In the genomic region with DNA sequence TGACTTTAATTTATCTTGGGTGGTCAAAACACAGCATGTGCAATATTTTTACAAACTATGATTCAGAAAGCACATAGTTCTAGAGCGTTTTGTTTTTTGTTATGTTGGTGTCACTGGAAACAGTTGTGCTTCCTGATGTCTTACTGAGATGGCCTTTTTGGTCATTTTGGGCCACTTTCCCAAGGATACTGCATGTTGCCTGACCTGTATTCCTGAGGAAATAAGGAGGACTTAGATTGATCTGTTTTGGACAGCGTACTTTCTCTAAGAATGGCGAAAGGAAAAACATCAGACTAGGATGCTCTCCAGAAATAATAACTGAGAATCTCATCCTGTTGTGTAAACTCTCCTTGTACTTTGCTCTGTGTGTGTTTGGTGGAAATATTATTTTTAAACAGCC, we compare ENCODE assay signal across 2 cellular contexts.
TF ChIP-seq lines count a peak whose summit lies in the region.

No MANE protein-coding gene starts in this region.

TF ChIP-seq in liver, 16 proteins besides CTCF, POLR2A, EP300 and RAD21 (continued from another document):
- TF ChIP-seq, protein P1, sequence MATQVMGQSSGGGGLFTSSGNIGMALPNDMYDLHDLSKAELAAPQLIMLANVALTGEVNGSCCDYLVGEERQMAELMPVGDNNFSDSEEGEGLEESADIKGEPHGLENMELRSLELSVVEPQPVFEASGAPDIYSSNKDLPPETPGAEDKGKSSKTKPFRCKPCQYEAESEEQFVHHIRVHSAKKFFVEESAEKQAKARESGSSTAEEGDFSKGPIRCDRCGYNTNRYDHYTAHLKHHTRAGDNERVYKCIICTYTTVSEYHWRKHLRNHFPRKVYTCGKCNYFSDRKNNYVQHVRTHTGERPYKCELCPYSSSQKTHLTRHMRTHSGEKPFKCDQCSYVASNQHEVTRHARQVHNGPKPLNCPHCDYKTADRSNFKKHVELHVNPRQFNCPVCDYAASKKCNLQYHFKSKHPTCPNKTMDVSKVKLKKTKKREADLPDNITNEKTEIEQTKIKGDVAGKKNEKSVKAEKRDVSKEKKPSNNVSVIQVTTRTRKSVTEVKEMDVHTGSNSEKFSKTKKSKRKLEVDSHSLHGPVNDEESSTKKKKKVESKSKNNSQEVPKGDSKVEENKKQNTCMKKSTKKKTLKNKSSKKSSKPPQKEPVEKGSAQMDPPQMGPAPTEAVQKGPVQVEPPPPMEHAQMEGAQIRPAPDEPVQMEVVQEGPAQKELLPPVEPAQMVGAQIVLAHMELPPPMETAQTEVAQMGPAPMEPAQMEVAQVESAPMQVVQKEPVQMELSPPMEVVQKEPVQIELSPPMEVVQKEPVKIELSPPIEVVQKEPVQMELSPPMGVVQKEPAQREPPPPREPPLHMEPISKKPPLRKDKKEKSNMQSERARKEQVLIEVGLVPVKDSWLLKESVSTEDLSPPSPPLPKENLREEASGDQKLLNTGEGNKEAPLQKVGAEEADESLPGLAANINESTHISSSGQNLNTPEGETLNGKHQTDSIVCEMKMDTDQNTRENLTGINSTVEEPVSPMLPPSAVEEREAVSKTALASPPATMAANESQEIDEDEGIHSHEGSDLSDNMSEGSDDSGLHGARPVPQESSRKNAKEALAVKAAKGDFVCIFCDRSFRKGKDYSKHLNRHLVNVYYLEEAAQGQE (IDR thresholded peaks at IDR 0.05): no peak
- peak; percentile 87 for TF ChIP-seq NR2F2 (IDR thresholded peaks at IDR 0.05)
- TF ChIP-seq TAF1 (conservative IDR thresholded peaks at IDR 0.05): no peak
- TF ChIP-seq ATF3 (IDR thresholded peaks at IDR 0.05): no peak

TF ChIP-seq in HepG2, 621 proteins besides CTCF, POLR2A, EP300 and RAD21:
- TF ChIP-seq, protein P2, sequence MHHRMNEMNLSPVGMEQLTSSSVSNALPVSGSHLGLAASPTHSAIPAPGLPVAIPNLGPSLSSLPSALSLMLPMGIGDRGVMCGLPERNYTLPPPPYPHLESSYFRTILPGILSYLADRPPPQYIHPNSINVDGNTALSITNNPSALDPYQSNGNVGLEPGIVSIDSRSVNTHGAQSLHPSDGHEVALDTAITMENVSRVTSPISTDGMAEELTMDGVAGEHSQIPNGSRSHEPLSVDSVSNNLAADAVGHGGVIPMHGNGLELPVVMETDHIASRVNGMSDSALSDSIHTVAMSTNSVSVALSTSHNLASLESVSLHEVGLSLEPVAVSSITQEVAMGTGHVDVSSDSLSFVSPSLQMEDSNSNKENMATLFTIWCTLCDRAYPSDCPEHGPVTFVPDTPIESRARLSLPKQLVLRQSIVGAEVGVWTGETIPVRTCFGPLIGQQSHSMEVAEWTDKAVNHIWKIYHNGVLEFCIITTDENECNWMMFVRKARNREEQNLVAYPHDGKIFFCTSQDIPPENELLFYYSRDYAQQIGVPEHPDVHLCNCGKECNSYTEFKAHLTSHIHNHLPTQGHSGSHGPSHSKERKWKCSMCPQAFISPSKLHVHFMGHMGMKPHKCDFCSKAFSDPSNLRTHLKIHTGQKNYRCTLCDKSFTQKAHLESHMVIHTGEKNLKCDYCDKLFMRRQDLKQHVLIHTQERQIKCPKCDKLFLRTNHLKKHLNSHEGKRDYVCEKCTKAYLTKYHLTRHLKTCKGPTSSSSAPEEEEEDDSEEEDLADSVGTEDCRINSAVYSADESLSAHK (CRISPR knock-in tag; IDR thresholded peaks at IDR 0.05; ENCODE audit: borderline replicate concordance): no peak
- TF ChIP-seq, protein P3, sequence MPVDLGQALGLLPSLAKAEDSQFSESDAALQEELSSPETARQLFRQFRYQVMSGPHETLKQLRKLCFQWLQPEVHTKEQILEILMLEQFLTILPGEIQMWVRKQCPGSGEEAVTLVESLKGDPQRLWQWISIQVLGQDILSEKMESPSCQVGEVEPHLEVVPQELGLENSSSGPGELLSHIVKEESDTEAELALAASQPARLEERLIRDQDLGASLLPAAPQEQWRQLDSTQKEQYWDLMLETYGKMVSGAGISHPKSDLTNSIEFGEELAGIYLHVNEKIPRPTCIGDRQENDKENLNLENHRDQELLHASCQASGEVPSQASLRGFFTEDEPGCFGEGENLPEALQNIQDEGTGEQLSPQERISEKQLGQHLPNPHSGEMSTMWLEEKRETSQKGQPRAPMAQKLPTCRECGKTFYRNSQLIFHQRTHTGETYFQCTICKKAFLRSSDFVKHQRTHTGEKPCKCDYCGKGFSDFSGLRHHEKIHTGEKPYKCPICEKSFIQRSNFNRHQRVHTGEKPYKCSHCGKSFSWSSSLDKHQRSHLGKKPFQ (CRISPR knock-in tag; IDR thresholded peaks at IDR 0.05; ENCODE audit: insufficient replicate concordance): no peak
- no peak for TF ChIP-seq SP4 (CRISPR knock-in tag; IDR thresholded peaks at IDR 0.05)
- no peak for TF ChIP-seq TP53 (CRISPR knock-in tag; conservative IDR thresholded peaks at IDR 0.05)
- TF ChIP-seq BRCA1 (CRISPR knock-in tag; IDR thresholded peaks at IDR 0.05): no peak
- no peak for TF ChIP-seq PBX2 (CRISPR knock-in tag; IDR thresholded peaks at IDR 0.05)
- no peak for TF ChIP-seq ZBTB4 (CRISPR knock-in tag; IDR thresholded peaks at IDR 0.05; ENCODE audit: borderline replicate concordance)
- TF ChIP-seq ZNF468 (CRISPR knock-in tag; IDR thresholded peaks at IDR 0.05): no peak
- TF ChIP-seq ZNF138 (CRISPR knock-in tag; IDR thresholded peaks at IDR 0.05; ENCODE audit: low read depth): no peak
- TF ChIP-seq HCFC1 (IDR thresholded peaks at IDR 0.05; ENCODE audit: low read depth, low read length): no peak
- no peak for TF ChIP-seq ATF1 (CRISPR knock-in tag; IDR thresholded peaks at IDR 0.05)
- no peak for TF ChIP-seq ZNF225 (CRISPR knock-in tag; IDR thresholded peaks at IDR 0.05)
- no peak for TF ChIP-seq TAF15 (IDR thresholded peaks at IDR 0.05; ENCODE audit: low read depth, low read length, poor library complexity, severe bottlenecking)
- TF ChIP-seq MAF1 (CRISPR knock-in tag; IDR thresholded peaks at IDR 0.05; ENCODE audit: borderline replicate concordance): no peak
- TF ChIP-seq, protein P4, sequence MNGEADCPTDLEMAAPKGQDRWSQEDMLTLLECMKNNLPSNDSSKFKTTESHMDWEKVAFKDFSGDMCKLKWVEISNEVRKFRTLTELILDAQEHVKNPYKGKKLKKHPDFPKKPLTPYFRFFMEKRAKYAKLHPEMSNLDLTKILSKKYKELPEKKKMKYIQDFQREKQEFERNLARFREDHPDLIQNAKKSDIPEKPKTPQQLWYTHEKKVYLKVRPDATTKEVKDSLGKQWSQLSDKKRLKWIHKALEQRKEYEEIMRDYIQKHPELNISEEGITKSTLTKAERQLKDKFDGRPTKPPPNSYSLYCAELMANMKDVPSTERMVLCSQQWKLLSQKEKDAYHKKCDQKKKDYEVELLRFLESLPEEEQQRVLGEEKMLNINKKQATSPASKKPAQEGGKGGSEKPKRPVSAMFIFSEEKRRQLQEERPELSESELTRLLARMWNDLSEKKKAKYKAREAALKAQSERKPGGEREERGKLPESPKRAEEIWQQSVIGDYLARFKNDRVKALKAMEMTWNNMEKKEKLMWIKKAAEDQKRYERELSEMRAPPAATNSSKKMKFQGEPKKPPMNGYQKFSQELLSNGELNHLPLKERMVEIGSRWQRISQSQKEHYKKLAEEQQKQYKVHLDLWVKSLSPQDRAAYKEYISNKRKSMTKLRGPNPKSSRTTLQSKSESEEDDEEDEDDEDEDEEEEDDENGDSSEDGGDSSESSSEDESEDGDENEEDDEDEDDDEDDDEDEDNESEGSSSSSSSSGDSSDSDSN (CRISPR knock-in tag; IDR thresholded peaks at IDR 0.05): no peak
- TF ChIP-seq HNF4G (IDR thresholded peaks at IDR 0.05; ENCODE audit: borderline replicate concordance, low read depth, low read length): no peak
- TF ChIP-seq HNF4G (CRISPR knock-in tag; IDR thresholded peaks at IDR 0.05; ENCODE audit: borderline replicate concordance, low read depth): no peak
- TF ChIP-seq, protein P5, sequence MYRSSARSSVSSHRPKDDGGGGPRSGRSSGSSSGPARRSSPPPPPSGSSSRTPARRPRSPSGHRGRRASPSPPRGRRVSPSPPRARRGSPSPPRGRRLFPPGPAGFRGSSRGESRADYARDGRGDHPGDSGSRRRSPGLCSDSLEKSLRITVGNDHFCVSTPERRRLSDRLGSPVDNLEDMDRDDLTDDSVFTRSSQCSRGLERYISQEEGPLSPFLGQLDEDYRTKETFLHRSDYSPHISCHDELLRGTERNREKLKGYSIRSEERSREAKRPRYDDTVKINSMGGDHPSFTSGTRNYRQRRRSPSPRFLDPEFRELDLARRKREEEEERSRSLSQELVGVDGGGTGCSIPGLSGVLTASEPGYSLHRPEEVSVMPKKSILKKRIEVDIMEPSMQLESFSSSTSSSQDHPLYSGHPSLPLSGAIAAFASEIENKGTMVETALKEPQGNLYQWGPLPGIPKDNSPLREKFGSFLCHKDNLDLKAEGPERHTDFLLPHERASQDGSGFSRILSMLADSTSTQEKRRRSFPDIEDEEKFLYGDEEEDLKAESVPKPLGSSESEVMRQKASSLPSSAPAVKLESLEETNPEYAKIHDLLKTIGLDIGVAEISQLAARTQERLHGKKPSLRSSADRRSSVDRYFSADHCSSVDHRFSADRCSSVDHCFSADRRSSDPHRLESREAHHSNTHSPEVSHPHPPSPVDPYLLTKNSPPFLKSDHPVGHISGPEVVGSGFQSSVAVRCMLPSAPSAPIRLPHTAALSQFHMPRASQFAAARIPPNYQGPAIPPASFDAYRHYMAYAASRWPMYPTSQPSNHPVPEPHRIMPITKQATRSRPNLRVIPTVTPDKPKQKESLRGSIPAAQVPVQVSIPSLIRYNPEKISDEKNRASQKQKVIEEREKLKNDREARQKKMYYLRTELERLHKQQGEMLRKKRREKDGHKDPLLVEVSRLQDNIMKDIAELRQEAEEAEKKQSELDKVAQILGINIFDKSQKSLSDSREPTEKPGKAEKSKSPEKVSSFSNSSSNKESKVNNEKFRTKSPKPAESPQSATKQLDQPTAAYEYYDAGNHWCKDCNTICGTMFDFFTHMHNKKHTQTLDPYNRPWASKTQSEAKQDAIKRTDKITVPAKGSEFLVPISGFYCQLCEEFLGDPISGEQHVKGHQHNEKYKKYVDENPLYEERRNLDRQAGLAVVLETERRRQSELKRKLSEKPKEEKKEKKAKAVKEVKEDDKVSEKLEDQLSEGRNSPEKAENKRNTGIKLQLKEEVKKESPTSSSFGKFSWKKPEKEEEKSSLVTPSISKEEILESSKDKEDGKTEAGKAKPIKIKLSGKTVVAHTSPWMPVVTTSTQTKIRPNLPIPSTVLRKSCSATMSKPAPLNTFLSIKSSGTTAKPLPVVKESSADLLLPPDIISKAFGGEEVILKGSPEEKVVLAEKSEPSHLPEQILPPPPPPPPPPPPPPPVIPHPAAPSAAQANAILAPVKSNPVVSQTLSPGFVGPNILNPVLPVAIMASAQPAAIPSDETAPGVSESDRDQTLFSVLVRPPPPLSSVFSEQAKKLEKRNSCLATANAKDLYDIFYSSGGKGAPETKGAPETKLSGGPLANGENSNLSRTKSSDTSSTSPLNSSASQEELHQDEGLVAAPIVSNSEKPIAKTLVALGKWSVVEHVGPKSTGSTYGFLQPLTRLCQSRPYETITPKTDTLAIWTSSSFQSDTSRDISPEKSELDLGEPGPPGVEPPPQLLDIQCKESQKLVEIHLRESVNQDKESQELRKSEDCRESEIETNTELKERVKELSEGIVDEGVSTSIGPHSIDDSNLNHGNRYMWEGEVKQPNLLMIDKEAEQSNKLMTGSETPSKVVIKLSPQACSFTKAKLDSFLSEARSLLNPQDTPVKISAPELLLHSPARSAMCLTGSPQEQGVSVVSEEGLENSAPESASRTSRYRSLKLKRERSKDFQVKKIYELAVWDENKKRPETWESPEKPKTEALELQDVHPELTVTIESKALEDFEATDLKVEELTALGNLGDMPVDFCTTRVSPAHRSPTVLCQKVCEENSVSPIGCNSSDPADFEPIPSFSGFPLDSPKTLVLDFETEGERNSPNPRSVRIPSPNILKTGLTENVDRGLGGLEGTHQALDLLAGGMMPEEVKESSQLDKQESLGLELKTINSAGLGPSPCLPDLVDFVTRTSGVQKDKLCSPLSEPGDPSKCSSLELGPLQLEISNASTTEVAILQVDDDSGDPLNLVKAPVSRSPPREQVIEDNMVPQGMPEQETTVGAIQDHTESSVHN (CRISPR knock-in tag; IDR thresholded peaks at IDR 0.05): no peak
- no peak for TF ChIP-seq USF2 (IDR thresholded peaks at IDR 0.05; ENCODE audit: low read depth, low read length)
- no peak for TF ChIP-seq USF2 (CRISPR knock-in tag; IDR thresholded peaks at IDR 0.05; ENCODE audit: borderline replicate concordance)
- no peak for TF ChIP-seq ZFP36L1 (CRISPR knock-in tag; IDR thresholded peaks at IDR 0.05)
